ENCODE assay signal across 15 cellular contexts in the genomic region with DNA sequence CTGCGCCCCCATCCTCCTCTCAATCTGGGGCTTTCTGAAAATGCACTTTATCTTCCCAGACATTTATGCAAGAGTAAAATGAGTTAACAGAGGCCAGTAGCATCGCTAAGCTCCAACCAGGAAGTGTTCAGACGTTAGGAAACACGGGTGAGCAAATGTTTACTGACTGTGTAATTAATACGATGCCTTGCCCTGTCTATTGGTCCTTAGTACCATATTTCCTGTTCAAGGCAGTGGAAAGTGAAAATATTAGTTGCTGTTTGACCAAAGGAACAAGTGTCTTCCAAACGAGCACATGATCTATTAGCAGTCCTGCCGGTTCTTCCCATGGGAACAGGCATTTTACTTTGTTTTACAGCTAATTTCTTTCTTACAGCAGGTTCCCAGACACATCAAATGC.
A peak's percentile ranks its signal among the peaks of the same experiment; 100 is the strongest.
DNase-seq lines count a peak whose midpoint lies in the region; ATAC-seq and TF ChIP-seq lines count a peak whose summit lies in the region.
"Had no signal": no experiment of that assay in that cellular context is flagged by ENCODE, and none has a peak within 500 bp of the region (broad histone marks: within the 10 kb centered on the region; RNA-seq: fewer than 3 reads in every experiment).

No MANE protein-coding gene starts in this region.

- no peaks in the 10 kb centered on the region for H3K27me3 ChIP-seq in esophagus squamous epithelium
- no peaks in the 10 kb centered on the region for H3K27me3 ChIP-seq in psoas muscle (ENCODE audit: insufficient read depth in 3 of 3, low read length in 2 of 3)

- H3K9me3 ChIP-seq in esophagus squamous epithelium (no peaks in the 10 kb centered on the region), psoas muscle (no peaks in the 10 kb centered on the region)

- WGBS in esophagus squamous epithelium, 2 donors = 53 to 54% methylated on average over 7 of the region's 7 CpGs
- 42 to 53% (median 46%) methylated on average over 7 of the region's 7 CpGs for WGBS in psoas muscle, 3 donors

- intact Hi-C loops in esophagus squamous epithelium (cut with DNase I) = no loop called here
- intact Hi-C loops in psoas muscle (cut with DNase I) = loop anchor here (5.0 to 10.0 kb wide), 3 partner anchors 80 to 313 kb away; a partner anchor contains a TSS

- TF ChIP-seq CTCF in esophagus squamous epithelium (IDR thresholded peaks at IDR 0.05) (no peak), psoas muscle (IDR thresholded peaks at IDR 0.05) (no peak)

- ATAC-seq in psoas muscle = no peak
- ATAC-seq in HG03108 (IDR thresholded peaks at IDR 0.05; ENCODE audit: unreplicated experiment) = no peak
- ATAC-seq in HG03354 (IDR thresholded peaks at IDR 0.05; ENCODE audit: poor library complexity, severe bottlenecking, unreplicated experiment) = no peak
- no peak for ATAC-seq in GM21717 (IDR thresholded peaks at IDR 0.05; ENCODE audit: unreplicated experiment)
- ATAC-seq: Panc1; stimulated activated naive B cell treated with anti-CD40 and anti-IgM and Interleukin-4, amounts not matched to agents 10 μg/mL and 1 μg/mL and 100 μg/mL, for 72 hours had no signal

- no peaks in the 10 kb centered on the region for H3K36me3 ChIP-seq in esophagus squamous epithelium
- H3K36me3 ChIP-seq in psoas muscle (ENCODE audit: insufficient read depth in 1 of 2, low read depth in 1 of 2) = no peaks in the 10 kb centered on the region

- peak; percentile 88 for DNase-seq in DMS153 (lab: John Stamatoyannopoulos, UW)
- DNase-seq in NCI-H2029 (lab: John Stamatoyannopoulos, UW) = peak; percentile 74
- DNase-seq in esophagus squamous epithelium (lab: John Stamatoyannopoulos, UW) = no peak
- DNase-seq in psoas muscle = no peak
- DNase-seq in stimulated activated naive CD4-positive, alpha-beta T cell treated with Interleukin-2 at 50 U/mL for 16 hours (lab: John Stamatoyannopoulos, UW) = no peak
- DNase-seq: activated B cell treated with CpG ODN at 0.5 μM for 24 hours; H9; NCI-H1105; NCI-H524; occipital lobe; stimulated activated naive B cell treated with anti-CD40 and anti-IgM and Interleukin-4, amounts not matched to agents 10 μg/mL and 1 μg/mL and 100 μg/mL, for 72 hours had no signal

- H3K27ac ChIP-seq in esophagus squamous epithelium (peak overlapping the region in 3 of 4 donors; percentile 11 to 26 (median 23)), psoas muscle (peak overlapping the region; percentile 90)

- H3K4me3 ChIP-seq in esophagus squamous epithelium (no peak overlapping the region), psoas muscle (no peak overlapping the region)

- no peak for TF ChIP-seq POLR2A in esophagus squamous epithelium (IDR thresholded peaks at IDR 0.05)

- H3K4me1 ChIP-seq in esophagus squamous epithelium (peaks cover 0 to 37% (median 5%) of the 10 kb centered on the region in 3 donors), psoas muscle (peaks cover 56% of the 10 kb centered on the region)

Comparison
In these comparisons a context has a peak if more than half of its experiments do, and no peak if none do; other contexts are left out.
1. DNase-seq: peak in DMS153 (single experiment) and NCI-H2029 (single experiment); none in esophagus squamous epithelium (single experiment), psoas muscle (0 of 2) and stimulated activated naive CD4-positive, alpha-beta T cell treated with Interleukin-2 at 50 U/mL for 16 hours (single experiment).